Comparison of ENCODE assay signal across 8 cellular contexts in genomic region chr3:111069974-111070751, GRCh38. TPM values are rescaled to one million over a fixed set of nuclear protein-coding genes. Genes with fewer than 3 reads are reported as not detected.
A peak's percentile ranks its signal among the peaks of the same experiment; 100 is the strongest.
DNase-seq lines count a peak whose midpoint lies in the region; ATAC-seq and TF ChIP-seq lines count a peak whose summit lies in the region.

No MANE protein-coding gene starts in this region.

- H3K79me2 ChIP-seq in Loucy (ENCODE audit: insufficient read depth, low read length): peaks cover 29% of the 10 kb centered on the region

- DNase-seq in AG08395 (ENCODE audit: low spot score) (peak; percentile 9), right lobe of liver (peak in 2 of 3 donors; percentile 57), kidney glomerular epithelial cell (lab: John Stamatoyannopoulos, UW) (no peak)
- DNase-seq in central memory CD4-positive, alpha-beta T cell: peak; percentile 1

- 0 out of 2 replicates have a peak, but pooled peaks cover 4% of the 10 kb centered on the region for H3F3A ChIP-seq in Loucy (ENCODE audit: low read depth)

- ATAC-seq in right lobe of liver (peak in 1 of 4 donors; percentile 4), HG03442 (IDR thresholded peaks at IDR 0.05; ENCODE audit: unreplicated experiment) (no peak), esophagus mucosa (no peak)

- peak overlapping the region; percentile 82 to 94 (median 85) for H3K27ac ChIP-seq in right lobe of liver
- H3K27ac ChIP-seq in subcutaneous abdominal adipose tissue (ENCODE audit: low read depth, low read length): peak overlapping the region; percentile 84

- no peak for TF ChIP-seq CTCF in Loucy (conservative IDR thresholded peaks at IDR 0.05; ENCODE audit: low read length)
- no peak for TF ChIP-seq CTCF in right lobe of liver (IDR thresholded peaks at IDR 0.05)

- H3K4me2 ChIP-seq in Loucy (ENCODE audit: low read depth, low read length, poor library complexity, severe bottlenecking): peak overlapping the region; percentile 62

- no peak for TF ChIP-seq POLR2A in right lobe of liver (IDR thresholded peaks at IDR 0.05)

- no peaks in the 10 kb centered on the region for H3K9me2 ChIP-seq in Loucy (replicated peaks; ENCODE audit: low read depth, low read length)

- H3K9ac ChIP-seq in Loucy (ENCODE audit: low read depth, low read length, poor library complexity, severe bottlenecking): no peak overlapping the region
- peak overlapping the region in 4 of 5 donors; percentile 71 to 80 (median 72) for H3K9ac ChIP-seq in subcutaneous abdominal adipose tissue (ENCODE audit: low read length in 5 of 5)

- intact Hi-C loops in right lobe of liver (cut with DNase I): loop anchor here in 1 of 2 donors (10.0 kb wide), 1 partner anchor 55 kb away; no protein-coding TSS in a partner anchor

- no peak overlapping the region; the same call in 1 of the 2 replicates for H2AFZ ChIP-seq in Loucy (ENCODE audit: low read length)

- peak overlapping the region; percentile 87 for H3K4me3 ChIP-seq in Loucy (ENCODE audit: low read length, poor library complexity, severe bottlenecking)
- peak overlapping the region; percentile 81 to 87 (median 82) for H3K4me3 ChIP-seq in right lobe of liver
- H3K4me3 ChIP-seq in subcutaneous abdominal adipose tissue (ENCODE audit: low read depth in 1 of 5, low read length in 5 of 5): peak overlapping the region; percentile 83 to 96 (median 90)

- WGBS in right lobe of liver (ENCODE audit: insufficient coverage, low coverage, low lambda C conversion rate, missing lambda C conversion rate): 24% methylated on average over 17 of the region's 24 CpGs

- no peaks in the 10 kb centered on the region for H3K9me3 ChIP-seq in Loucy (ENCODE audit: insufficient read depth, low read depth, low read length)
- no peaks in the 10 kb centered on the region for H3K9me3 ChIP-seq in right lobe of liver
- no peaks in the 10 kb centered on the region for H3K9me3 ChIP-seq in subcutaneous abdominal adipose tissue (ENCODE audit: control insufficient read depth in 5 of 5, low read length in 5 of 5)

- H3K27me3 ChIP-seq in Loucy (ENCODE audit: insufficient read depth, low read length, poor library complexity, severe bottlenecking) (peaks cover 6% of the 10 kb centered on the region), right lobe of liver (no peaks in the 10 kb centered on the region), subcutaneous abdominal adipose tissue (ENCODE audit: control insufficient read depth in 5 of 5, insufficient read depth in 4 of 5, low read length in 5 of 5) (no peaks in the 10 kb centered on the region)

- peaks cover 26% of the 10 kb centered on the region for H3K4me1 ChIP-seq in Loucy (ENCODE audit: insufficient read depth, low read length, poor library complexity, severe bottlenecking)
- H3K4me1 ChIP-seq in right lobe of liver: peaks cover 0 to 10% (median 2%) of the 10 kb centered on the region in 4 donors
- H3K4me1 ChIP-seq in subcutaneous abdominal adipose tissue (ENCODE audit: control insufficient read depth in 5 of 5, insufficient read depth in 5 of 5, low read length in 5 of 5): peaks cover 0 to 35% (median 27%) of the 10 kb centered on the region in 5 donors

- H3K36me3 ChIP-seq in Loucy (ENCODE audit: insufficient read depth, low read length): no peaks in the 10 kb centered on the region
- no peaks in the 10 kb centered on the region for H3K36me3 ChIP-seq in right lobe of liver
- no peaks in the 10 kb centered on the region for H3K36me3 ChIP-seq in subcutaneous abdominal adipose tissue (ENCODE audit: control insufficient read depth in 5 of 5, insufficient read depth in 5 of 5, low read length in 5 of 5)

- H4K20me1 ChIP-seq in Loucy (ENCODE audit: insufficient read depth, low read length, poor library complexity, severe bottlenecking): peaks cover 3% of the 10 kb centered on the region

RNA-seq across cellular contexts. Expression of gene NECTIN3, which starts 1.5 kb away (rescaled TPM):
- total RNA-seq in right lobe of liver (10 to 100 TPM; 15.1 to 31.0 (median 23.1) TPM), esophagus mucosa (0.68 TPM)
